19 cellular contexts compared by ENCODE assay signal in the genomic region with DNA sequence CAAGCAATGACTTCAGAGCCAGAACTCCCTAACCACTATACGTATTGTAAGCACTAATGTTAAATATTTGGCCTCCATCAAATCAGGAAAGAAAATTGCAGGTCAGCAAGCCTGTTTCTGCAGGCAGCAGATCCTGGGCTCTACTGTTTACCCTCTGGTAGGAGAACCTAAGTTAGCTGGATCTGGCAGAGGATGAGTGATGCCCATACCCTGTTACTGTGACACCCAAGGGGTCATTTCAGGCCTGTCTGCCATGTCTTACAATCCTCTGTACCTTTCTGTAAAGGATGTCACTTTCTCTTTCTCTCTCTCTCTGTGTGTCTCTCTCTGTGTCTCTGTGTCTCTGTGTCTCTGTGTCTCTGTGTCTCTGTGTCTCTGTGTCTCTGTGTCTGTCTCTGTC.
DNase-seq lines count a peak whose midpoint lies in the region; ATAC-seq and TF ChIP-seq lines count a peak whose summit lies in the region.
"Had no signal": no experiment of that assay in that cellular context is flagged by ENCODE, and none has a peak within 500 bp of the region (broad histone marks: within the 10 kb centered on the region; RNA-seq: fewer than 3 reads in every experiment).

No MANE protein-coding gene starts in this region.

- H3K36me3 Mint-ChIP-seq in activated T-helper 17 cell treated with anti-CD3 and anti-CD28 coated beads, Interleukin-2, amount 50 U/mL, for 72 hours (ENCODE audit: low read depth) = no peaks in the 10 kb centered on the region
- H3K36me3 Mint-ChIP-seq in naive B cell = no peaks in the 10 kb centered on the region

- H3K27ac Mint-ChIP-seq in stimulated activated naive CD8-positive, alpha-beta T cell treated with anti-CD3 and anti-CD28 coated beads, Interleukin-15, amount 100 ng/mL, for 72 hours = peak overlapping the region in 1 of 2 donors; percentile 94
- H3K27ac Mint-ChIP-seq in activated T-helper 17 cell treated with anti-CD3 and anti-CD28 coated beads, Interleukin-2, amount 50 U/mL, for 72 hours = peak overlapping the region; percentile 36
- peak overlapping the region in 4 of 6 donors; percentile 43 to 90 (median 58) for H3K27ac Mint-ChIP-seq in naive B cell

- no peaks in the 10 kb centered on the region for H3K9me3 ChIP-seq in stomach
- H3K9me3 ChIP-seq: A549, BE2C, SJSA1 had no signal

- intact Hi-C loops in stomach (cut with DNase I; ENCODE audit: low total_unique reads) = no loop called here

- 56 to 82% (median 58%) methylated on average over 1 of the region's 1 CpG for WGBS in stomach, 5 donors

- H3K4me1 Mint-ChIP-seq in stimulated activated naive CD8-positive, alpha-beta T cell treated with anti-CD3 and anti-CD28 coated beads, Interleukin-15, amount 100 ng/mL, for 72 hours = peaks cover 12% of the 10 kb centered on the region
- H3K4me1 Mint-ChIP-seq in activated T-helper 17 cell treated with anti-CD3 and anti-CD28 coated beads, Interleukin-2, amount 50 U/mL, for 72 hours = peaks cover 25% of the 10 kb centered on the region
- peaks cover 13 to 22% (median 15%) of the 10 kb centered on the region in 3 donors for H3K4me1 Mint-ChIP-seq in naive B cell

- H3K36me3 ChIP-seq in stomach = no peaks in the 10 kb centered on the region
- H3K36me3 ChIP-seq: BE2C, SJSA1 had no signal

- no peak for TF ChIP-seq EP300 in stomach (IDR thresholded peaks at IDR 0.05)

- no peak for TF ChIP-seq CTCF in stomach (IDR thresholded peaks at IDR 0.05)

- H3K27me3 ChIP-seq in stomach = no peaks in the 10 kb centered on the region
- H3K27me3 ChIP-seq: BE2C, SJSA1 had no signal

- no peak overlapping the region for H3K27ac ChIP-seq in stomach
- H3K27ac ChIP-seq: A549, SJSA1 had no signal

- no peak for DNase-seq in stimulated activated naive CD8-positive, alpha-beta T cell treated with anti-CD3 and anti-CD28 coated beads, Interleukin-15, amount 100 ng/mL, for 72 hours
- DNase-seq in stimulated activated naive CD8-positive, alpha-beta T cell treated with anti-CD3 and anti-CD28 coated beads, Interleukin-15, Interleukin-2, amounts not matched to agents 100 U/mL and 50 U/mL, for 24 hours = no peak
- DNase-seq in naive B cell = no peak
- no peak for DNase-seq in NOMO-1 treated with DMSO at 0.1 percent for 48 hours (lab: John Stamatoyannopoulos, UW; ENCODE audit: unreplicated experiment)
- DNase-seq in stomach = no peak
- DNase-seq: BE2C, KG1, NCI-H1105, NCI-H146, NCI-H2081 treated with DMSO at 0.1 percent for 48 hours, NCI-H2171 treated with DMSO at 0.1 percent for 48 hours, NCI-H524 treated with DMSO at 0.1 percent for 48 hours, NCI-H82 had no signal

- no peaks in the 10 kb centered on the region for H3K27me3 Mint-ChIP-seq in stimulated activated naive CD8-positive, alpha-beta T cell treated with anti-CD3 and anti-CD28 coated beads, Interleukin-15, amount 100 ng/mL, for 72 hours
- H3K27me3 Mint-ChIP-seq in activated T-helper 17 cell treated with anti-CD3 and anti-CD28 coated beads, Interleukin-2, amount 50 U/mL, for 72 hours = no peaks in the 10 kb centered on the region
- peaks cover 0 to 11% (median 6%) of the 10 kb centered on the region in 3 donors for H3K27me3 Mint-ChIP-seq in naive B cell

- peak overlapping the region in 1 of 2 donors; percentile 10 for H3K4me3 Mint-ChIP-seq in stimulated activated naive CD8-positive, alpha-beta T cell treated with anti-CD3 and anti-CD28 coated beads, Interleukin-15, amount 100 ng/mL, for 72 hours
- H3K4me3 Mint-ChIP-seq in activated T-helper 17 cell treated with anti-CD3 and anti-CD28 coated beads, Interleukin-2, amount 50 U/mL, for 72 hours = no peak overlapping the region
- H3K4me3 Mint-ChIP-seq in naive B cell = no peak overlapping the region

- H3K4me3 ChIP-seq in stomach = no peak overlapping the region
- H3K4me3 ChIP-seq: A549, SJSA1 had no signal

- peaks cover 7 to 17% of the 10 kb centered on the region in 2 donors for H3K9me3 Mint-ChIP-seq in stimulated activated naive CD8-positive, alpha-beta T cell treated with anti-CD3 and anti-CD28 coated beads, Interleukin-15, amount 100 ng/mL, for 72 hours
- H3K9me3 Mint-ChIP-seq in activated T-helper 17 cell treated with anti-CD3 and anti-CD28 coated beads, Interleukin-2, amount 50 U/mL, for 72 hours = peaks cover 2% of the 10 kb centered on the region
- H3K9me3 Mint-ChIP-seq in naive B cell = peaks cover 0 to 12% (median under 1%) of the 10 kb centered on the region in 7 donors

- H3K4me1 ChIP-seq in stomach = peaks cover 8 to 19% (median 13%) of the 10 kb centered on the region in 4 donors
- H3K4me1 ChIP-seq: A549, BE2C, SJSA1 had no signal

- no peak for TF ChIP-seq POLR2A in stomach (IDR thresholded peaks at IDR 0.05)

- peak; percentile 48 for ATAC-seq in stimulated activated naive CD8-positive, alpha-beta T cell treated with anti-CD3 and anti-CD28 coated beads, Interleukin-15, amount 100 ng/mL, for 72 hours
- no peak for ATAC-seq in stimulated activated naive CD8-positive, alpha-beta T cell treated with anti-CD3 and anti-CD28 coated beads, Interleukin-15, Interleukin-2, amounts not matched to agents 100 U/mL and 50 U/mL, for 24 hours
- no peak for ATAC-seq in activated T-helper 17 cell treated with anti-CD3 and anti-CD28 coated beads, Interleukin-2, amount 50 U/mL, for 72 hours (replicated peaks)
- ATAC-seq in naive B cell (ENCODE audit: low read depth in 2 of 2) (no peak), GM21786 (IDR thresholded peaks at IDR 0.05; ENCODE audit: unreplicated experiment) (no peak), HG02973 (IDR thresholded peaks at IDR 0.05; ENCODE audit: unreplicated experiment) (no peak)
- ATAC-seq: A549, Right ventricle myocardium inferior had no signal
